1 cellular context compared by ENCODE assay signal in genomic region chr5:177335043-177335700, GRCh38.
TF ChIP-seq lines count a peak whose summit lies in the region.

No MANE protein-coding gene starts in this region.

TF ChIP-seq in WTC11, 78 proteins besides CTCF, POLR2A, EP300 and RAD21 (continued from another document):
- TF ChIP-seq ARID4B (CRISPR knock-in tag; IDR thresholded peaks at IDR 0.05; ENCODE audit: borderline replicate concordance) (no peak), ZNF121 (CRISPR knock-in tag; IDR thresholded peaks at IDR 0.05) (no peak), E2F5 (CRISPR knock-in tag; IDR thresholded peaks at IDR 0.05) (no peak), ZNF317 (CRISPR knock-in tag; IDR thresholded peaks at IDR 0.05; ENCODE audit: borderline replicate concordance, low read depth) (no peak), TEAD4 (CRISPR knock-in tag; IDR thresholded peaks at IDR 0.05) (no peak), ZNF396 (CRISPR knock-in tag; IDR thresholded peaks at IDR 0.05; ENCODE audit: borderline replicate concordance) (no peak), CDX4 (CRISPR knock-in tag; IDR thresholded peaks at IDR 0.05; ENCODE audit: borderline replicate concordance) (no peak), GRHL2 (CRISPR knock-in tag; IDR thresholded peaks at IDR 0.05; ENCODE audit: insufficient replicate concordance, severe bottlenecking) (no peak)
